28 cellular contexts compared by ENCODE assay signal in genomic region chr13:100095498-100095897, GRCh38.
"Had no signal": no experiment of that assay in that cellular context is flagged by ENCODE, and none has a peak within 500 bp of the region (broad histone marks: within the 10 kb centered on the region; RNA-seq: fewer than 3 reads in every experiment).

No MANE protein-coding gene starts in this region.

- H3K9me3 ChIP-seq: esophagus squamous epithelium, left ventricle myocardium inferior, lower lobe of right lung, mucosa of descending colon, prostate gland, right atrium auricular region, sigmoid colon, suprapubic skin, vagina had no signal

- DNase-seq: dermis blood vessel endothelial cell; effector memory CD4-positive, alpha-beta T cell; erythroblast; esophagus squamous epithelium; hypothalamus; immature natural killer cell; islet precursor cell; kidney glomerular epithelial cell; left colon; left ventricle myocardium inferior; lower lobe of right lung; mucosa of descending colon; naive thymus-derived CD4-positive, alpha-beta T cell; sigmoid colon; stimulated activated CD4-positive, alpha-beta T cell treated with anti-CD3 and anti-CD28 coated beads, Interleukin-15, amount 100 ng/mL, for 24 hours; stimulated activated CD4-positive, alpha-beta T cell treated with anti-CD3 and anti-CD28 coated beads, Interleukin-2, amount 100 ng/mL, for 48 hours; stimulated activated naive B cell treated with anti-CD40 and anti-IgM and Interleukin-4, amounts not matched to agents 10 μg/mL and 1 μg/mL and 100 μg/mL, for 72 hours; stimulated activated naive CD8-positive, alpha-beta T cell treated with anti-CD3 and anti-CD28 coated beads, Interleukin-15, amount 100 ng/mL, for 72 hours; trophoblast cell had no signal

- H3K9me3 Mint-ChIP-seq: stimulated activated naive CD8-positive, alpha-beta T cell treated with anti-CD3 and anti-CD28 coated beads, Interleukin-15, amount 100 ng/mL, for 72 hours had no signal

- H3K27me3 ChIP-seq: esophagus squamous epithelium, neural progenitor cell, right atrium auricular region, sigmoid colon, suprapubic skin, vagina had no signal

- H3K4me3 ChIP-seq: coronary artery, esophagus squamous epithelium, left ventricle myocardium inferior, lower lobe of right lung, mucosa of descending colon, neural progenitor cell, prostate gland, right atrium auricular region, sigmoid colon, skin epidermis, suprapubic skin, vagina had no signal

- H3K27ac Mint-ChIP-seq: mesothelial cell of epicardium; naive thymus-derived CD4-positive, alpha-beta T cell; nephron; neural progenitor cell; stimulated activated naive B cell treated with anti-CD40 and anti-IgM and Interleukin-4, amounts not matched to agents 10 μg/mL and 1 μg/mL and 100 μg/mL, for 72 hours; stimulated activated naive CD8-positive, alpha-beta T cell treated with anti-CD3 and anti-CD28 coated beads, Interleukin-15, amount 100 ng/mL, for 72 hours had no signal

- H3K27me3 Mint-ChIP-seq: stimulated activated naive B cell treated with anti-CD40 and anti-IgM and Interleukin-4, amounts not matched to agents 10 μg/mL and 1 μg/mL and 100 μg/mL, for 72 hours; stimulated activated naive CD8-positive, alpha-beta T cell treated with anti-CD3 and anti-CD28 coated beads, Interleukin-15, amount 100 ng/mL, for 72 hours had no signal

- H3K36me3 ChIP-seq: left ventricle myocardium inferior, lower lobe of right lung, neural progenitor cell, prostate gland, right atrium auricular region, sigmoid colon, suprapubic skin, vagina had no signal

- H3K27ac ChIP-seq: coronary artery, esophagus squamous epithelium, left ventricle myocardium inferior, lower lobe of right lung, neural progenitor cell, prostate gland, right atrium auricular region, sigmoid colon, skin epidermis, suprapubic skin, vagina had no signal

- ATAC-seq: left colon; lower lobe of right lung; mucosa of descending colon; naive thymus-derived CD4-positive, alpha-beta T cell; stimulated activated naive B cell treated with anti-CD40 and anti-IgM and Interleukin-4, amounts not matched to agents 10 μg/mL and 1 μg/mL and 100 μg/mL, for 72 hours; stimulated activated naive CD8-positive, alpha-beta T cell treated with anti-CD3 and anti-CD28 coated beads, Interleukin-15, amount 100 ng/mL, for 72 hours had no signal

- H3K4me1 ChIP-seq: neural progenitor cell had no signal

- H3K9ac ChIP-seq: neural progenitor cell had no signal

- H3K4me3 Mint-ChIP-seq: immature natural killer cell; mesothelial cell of epicardium; naive thymus-derived CD4-positive, alpha-beta T cell; nephron; neural progenitor cell; stimulated activated naive B cell treated with anti-CD40 and anti-IgM and Interleukin-4, amounts not matched to agents 10 μg/mL and 1 μg/mL and 100 μg/mL, for 72 hours; stimulated activated naive CD8-positive, alpha-beta T cell treated with anti-CD3 and anti-CD28 coated beads, Interleukin-15, amount 100 ng/mL, for 72 hours had no signal
